In the genomic region with DNA sequence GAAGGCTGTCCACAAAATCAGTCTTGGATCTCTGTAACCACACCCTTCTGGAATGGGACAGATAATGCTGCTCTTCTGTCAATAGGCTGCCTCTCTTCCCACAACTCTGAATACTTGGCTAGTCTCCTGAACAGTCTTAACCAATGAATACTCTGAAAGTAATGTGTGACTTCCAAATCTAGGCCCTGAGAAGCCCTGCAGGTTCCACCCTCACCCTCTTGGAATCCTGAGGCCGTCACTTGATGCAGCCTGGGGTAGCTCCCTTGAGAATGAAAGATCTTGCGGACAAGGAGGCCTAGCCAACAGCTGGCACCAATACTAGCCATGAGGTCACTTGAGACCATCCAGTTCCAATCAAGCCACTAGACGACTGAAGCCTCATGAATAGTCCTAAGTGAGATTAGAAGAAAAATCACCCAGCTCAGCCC, we compare ENCODE assay signal across 15 cellular contexts.
DNase-seq lines count a peak whose midpoint lies in the region; ATAC-seq and TF ChIP-seq lines count a peak whose summit lies in the region.
"Had no signal": no experiment of that assay in that cellular context is flagged by ENCODE, and none has a peak within 500 bp of the region (broad histone marks: within the 10 kb centered on the region; RNA-seq: fewer than 3 reads in every experiment).

No MANE protein-coding gene starts in this region.

- no peak overlapping the region for H2AK5ac ChIP-seq in trophoblast cell (ENCODE audit: low read length)

- no peaks in the 10 kb centered on the region for H3K79me2 ChIP-seq in trophoblast cell (ENCODE audit: control insufficient read depth, insufficient read depth, low read length, poor library complexity)

- DNase-seq in AG20443 (ENCODE audit: low spot score): peak; percentile 80
- DNase-seq in SK-MEL-5 (ENCODE audit: low read depth, low spot score): peak; percentile 91
- DNase-seq in trophoblast cell: peak; percentile 43 to 54
- no peak for DNase-seq in esophagus squamous epithelium (lab: John Stamatoyannopoulos, UW)
- DNase-seq in ureter (ENCODE audit: low spot score): no peak
- DNase-seq in NCI-H510A treated with DMSO at 0.1 percent for 48 hours (lab: John Stamatoyannopoulos, UW): no peak
- DNase-seq in NCI-H1930 (lab: John Stamatoyannopoulos, UW): no peak
- DNase-seq: activated CD4-positive, CD25-positive, alpha-beta regulatory T cell; DMS53; dorsolateral prefrontal cortex; KBM-7; left lung; NCI-H2029; upper lobe of left lung had no signal

- no peak overlapping the region for H4K91ac ChIP-seq in trophoblast cell (ENCODE audit: low read depth, low read length)

- no peak overlapping the region for H3K18ac ChIP-seq in trophoblast cell (ENCODE audit: low read length)

- no peak overlapping the region for H4K8ac ChIP-seq in trophoblast cell (ENCODE audit: low read depth, low read length)

- H3K9ac ChIP-seq in trophoblast cell (ENCODE audit: low read length): no peak overlapping the region

- no peak overlapping the region for H3K23ac ChIP-seq in trophoblast cell (ENCODE audit: low read length)

- H3K4me1 ChIP-seq in gastroesophageal sphincter: peaks cover 0 to 9% (median 0%) of the 10 kb centered on the region in 3 donors
- peaks cover 2 to 3% of the 10 kb centered on the region in 2 experiments for H3K4me1 ChIP-seq in trophoblast cell (ENCODE audit: control insufficient read depth in 1 of 2, insufficient read depth in 2 of 2, low read length in 2 of 2)
- H3K4me1 ChIP-seq in esophagus squamous epithelium: no peaks in the 10 kb centered on the region
- H3K4me1 ChIP-seq: left lung, upper lobe of left lung had no signal

- no peak overlapping the region for H2BK120ac ChIP-seq in trophoblast cell (ENCODE audit: insufficient read depth, low read length, poor library complexity)

- H3K9me3 ChIP-seq in gastroesophageal sphincter (no peaks in the 10 kb centered on the region), trophoblast cell (ENCODE audit: insufficient read depth, low read depth, low read length) (no peaks in the 10 kb centered on the region), esophagus squamous epithelium (no peaks in the 10 kb centered on the region)
- H3K9me3 ChIP-seq: left lung, upper lobe of left lung had no signal

- H3K27ac ChIP-seq in gastroesophageal sphincter (peak overlapping the region in 2 of 4 donors; percentile 3 to 34), trophoblast cell (ENCODE audit: low read depth, low read length) (no peak overlapping the region), esophagus squamous epithelium (no peak overlapping the region)
- H3K27ac ChIP-seq: left lung, upper lobe of left lung had no signal

- H2BK5ac ChIP-seq in trophoblast cell (ENCODE audit: low read depth, low read length, poor library complexity): no peak overlapping the region

- H2BK12ac ChIP-seq in trophoblast cell (ENCODE audit: low read length): no peak overlapping the region

- no peak for TF ChIP-seq CTCF in gastroesophageal sphincter (IDR thresholded peaks at IDR 0.05)
- TF ChIP-seq CTCF in esophagus squamous epithelium (IDR thresholded peaks at IDR 0.05): no peak

- no peak overlapping the region for H4K12ac ChIP-seq in trophoblast cell (ENCODE audit: low read depth, low read length)

- WGBS in gastroesophageal sphincter (ENCODE audit: low coverage in 1 of 2), 2 donors: 60 to 73% methylated on average over 1 to 2 of the region's 3 CpGs
- no CpG with 5 or more reads among the region's 3 CpGs for WGBS in trophoblast cell (ENCODE audit: extremely low coverage, insufficient coverage, insufficient read length)
- 69 to 76% methylated on average over 2 of the region's 3 CpGs for WGBS in esophagus squamous epithelium, 2 donors

- in situ Hi-C loops in SK-MEL-5 (cut with HindIII; ENCODE audit: low pct_unique_long_range_greater_than_20kb, low sequenced_read_pairs): no loop called here

- H3K4ac ChIP-seq in trophoblast cell (ENCODE audit: low read depth, low read length): no peak overlapping the region

- no peak for TF ChIP-seq EP300 in gastroesophageal sphincter (IDR thresholded peaks at IDR 0.05)

- ATAC-seq in gastroesophageal sphincter: peak; percentile 54
- ATAC-seq: left lung had no signal

- TF ChIP-seq POLR2A in gastroesophageal sphincter (IDR thresholded peaks at IDR 0.05): no peak
- no peak for TF ChIP-seq POLR2A in esophagus squamous epithelium (IDR thresholded peaks at IDR 0.05)

- no peak overlapping the region for H3K14ac ChIP-seq in trophoblast cell (ENCODE audit: low read length)

- no peak overlapping the region for H3K4me2 ChIP-seq in trophoblast cell (ENCODE audit: low read length)

- peaks cover 0 to 6% of the 10 kb centered on the region in 2 donors for H3K36me3 ChIP-seq in gastroesophageal sphincter
- peaks cover 0 to 2% of the 10 kb centered on the region in 2 experiments for H3K36me3 ChIP-seq in trophoblast cell (ENCODE audit: control insufficient read depth in 1 of 2, insufficient read depth in 2 of 2, low read length in 2 of 2)
- peaks cover 0 to 42% (median 0%) of the 10 kb centered on the region in 3 donors for H3K36me3 ChIP-seq in esophagus squamous epithelium

- H3K27me3 ChIP-seq in gastroesophageal sphincter (no peaks in the 10 kb centered on the region), trophoblast cell (ENCODE audit: insufficient read depth, low read length) (no peaks in the 10 kb centered on the region), esophagus squamous epithelium (no peaks in the 10 kb centered on the region)
- H3K27me3 ChIP-seq: dorsolateral prefrontal cortex, left lung, upper lobe of left lung had no signal

- intact Hi-C loops in esophagus squamous epithelium (cut with DNase I): loop anchor here (10.0 kb wide), 1 partner anchor 1035 kb away; no protein-coding TSS in a partner anchor

- H3K4me3 ChIP-seq in gastroesophageal sphincter: no peak overlapping the region
- no peak overlapping the region for H3K4me3 ChIP-seq in trophoblast cell (ENCODE audit: low read depth, low read length)
- no peak overlapping the region for H3K4me3 ChIP-seq in esophagus squamous epithelium
- H3K4me3 ChIP-seq: dorsolateral prefrontal cortex, left lung, upper lobe of left lung had no signal

- H2AFZ ChIP-seq in trophoblast cell (ENCODE audit: insufficient read depth, low read length, poor library complexity): no peak overlapping the region

- H3K79me1 ChIP-seq in trophoblast cell (ENCODE audit: low read length): peaks cover 5% of the 10 kb centered on the region

Comparison
In these comparisons a context has a peak if more than half of its experiments do, and no peak if none do; other contexts are left out.
1. DNase-seq: peak in AG20443 (single experiment), SK-MEL-5 (single experiment) and trophoblast cell (2 of 2); none in esophagus squamous epithelium (single experiment), ureter (single experiment), NCI-H510A treated with DMSO at 0.1 percent for 48 hours (single experiment) and NCI-H1930 (0 of 2).